In the genomic region with DNA sequence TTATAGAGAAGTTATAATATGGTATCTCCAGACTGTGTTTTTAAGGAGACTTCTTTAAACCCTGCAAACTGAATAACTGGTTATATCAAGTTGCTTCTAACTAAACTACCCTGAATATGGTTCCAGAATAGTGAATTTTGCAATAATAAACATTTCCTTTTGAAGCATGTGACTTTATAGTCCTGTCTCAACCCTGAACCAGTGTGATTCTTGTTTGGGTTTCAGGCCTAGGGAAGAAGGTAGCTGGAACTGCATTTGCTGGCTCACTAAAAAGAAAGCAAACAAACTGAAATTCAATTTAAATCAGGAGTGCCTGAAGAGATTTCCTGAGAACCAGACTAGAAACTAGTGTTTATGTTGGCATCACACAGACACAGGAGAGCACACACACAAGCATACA, we compare ENCODE assay signal across 19 cellular contexts. TPM values are rescaled to one million over a fixed set of nuclear protein-coding genes. Genes with fewer than 3 reads are reported as not detected.
DNase-seq lines count a peak whose midpoint lies in the region; ATAC-seq, FAIRE-seq and TF ChIP-seq lines count a peak whose summit lies in the region.
"Had no signal": no experiment of that assay in that cellular context is flagged by ENCODE, and none has a peak within 500 bp of the region (broad histone marks: within the 10 kb centered on the region; RNA-seq: fewer than 3 reads in every experiment).

No MANE protein-coding gene starts in this region.

- no peak overlapping the region for H2AFZ ChIP-seq in H1 (ENCODE audit: low read length)
- no peak overlapping the region for H2AFZ ChIP-seq in neuronal stem cell (ENCODE audit: low read length)
- H2AFZ ChIP-seq in trophoblast cell (ENCODE audit: insufficient read depth, low read length, poor library complexity), result no peak overlapping the region
- H2AFZ ChIP-seq: GM23248 had no signal

- no peak overlapping the region for H4K91ac ChIP-seq in H1 (replicated peaks; ENCODE audit: insufficient read length, low read length)
- no peak overlapping the region for H4K91ac ChIP-seq in neuronal stem cell (ENCODE audit: low read depth, low read length, poor library complexity)
- H4K91ac ChIP-seq in trophoblast cell (ENCODE audit: low read depth, low read length), result no peak overlapping the region

- H3K79me1 ChIP-seq in H1 (ENCODE audit: low read depth, low read length) (no peaks in the 10 kb centered on the region), neuronal stem cell (ENCODE audit: low read depth, low read length) (peaks cover 5% of the 10 kb centered on the region), trophoblast cell (ENCODE audit: low read length) (peaks cover 2% of the 10 kb centered on the region)

- H4K5ac ChIP-seq in H1 (ENCODE audit: insufficient read length, low read depth, low read length), result no peak overlapping the region

- POLR2A ChIA-PET in H1 (lab: Charles Lee; ENCODE audit: partially characterized antibody), result no interaction called here

- no peak overlapping the region for H3K14ac ChIP-seq in H1 (ENCODE audit: insufficient read length)
- no peak overlapping the region for H3K14ac ChIP-seq in neuronal stem cell (ENCODE audit: low read length)
- no peak overlapping the region for H3K14ac ChIP-seq in trophoblast cell (ENCODE audit: low read length)

- H3K18ac ChIP-seq in H1 (ENCODE audit: extremely low read depth, low read length) (no peak overlapping the region), neuronal stem cell (ENCODE audit: low read length) (no peak overlapping the region), trophoblast cell (ENCODE audit: low read length) (no peak overlapping the region)

- H2BK12ac ChIP-seq in H1 (ENCODE audit: low read depth, low read length) (peak overlapping the region; percentile 2; the same call in 1 of the 2 replicates), neuronal stem cell (ENCODE audit: low read length) (no peak overlapping the region), trophoblast cell (ENCODE audit: low read length) (no peak overlapping the region)

- CTCF ChIA-PET in H1 (lab: Charles Lee; ENCODE audit: partially characterized antibody), result interaction anchor here (0.8 to 1.8 kb wide), 3 partner anchors 51 to 105 kb away, joined by 3 to 7 read pairs (median 4); no protein-coding TSS in a partner anchor

- H3K23me2 ChIP-seq in H1 (ENCODE audit: low read depth, low read length), result peaks cover 7% of the 10 kb centered on the region

- no peak overlapping the region for H4K12ac ChIP-seq in trophoblast cell (ENCODE audit: low read depth, low read length)

- no peak overlapping the region for H2BK20ac ChIP-seq in H1 (ENCODE audit: low read length)

- no peak for ATAC-seq in GM18873 (IDR thresholded peaks at IDR 0.05; ENCODE audit: low FRiP score, unreplicated experiment)
- no peak for ATAC-seq in HG03139 (IDR thresholded peaks at IDR 0.05; ENCODE audit: unreplicated experiment)
- ATAC-seq: HepG2 had no signal

- H3K9ac ChIP-seq in H1 (replicated peaks in 1 of 4; ENCODE audit: extremely low read depth in 1 of 4, low read depth in 3 of 4, low read length in 3 of 4) (no peak overlapping the region), neuronal stem cell (ENCODE audit: low read depth, low read length, poor library complexity) (peak overlapping the region; percentile 74), trophoblast cell (ENCODE audit: low read length) (no peak overlapping the region)
- H3K9ac ChIP-seq: GM23248, KMS-11 had no signal

- no peak overlapping the region for H3K56ac ChIP-seq in H1 (replicated peaks; ENCODE audit: insufficient read length, low read depth, low read length)

- H3K79me2 ChIP-seq in H1 (ENCODE audit: control insufficient read depth in 1 of 2, insufficient read depth in 2 of 2, low read length in 2 of 2), result no peaks in the 10 kb centered on the region
- H3K79me2 ChIP-seq in trophoblast cell (ENCODE audit: control insufficient read depth, insufficient read depth, low read length, poor library complexity), result no peaks in the 10 kb centered on the region

- H3K27me3 ChIP-seq in ascending aorta (no peaks in the 10 kb centered on the region), H1 (replicated peaks in 1 of 4; ENCODE audit: control insufficient read depth in 3 of 4, extremely low read depth in 1 of 4, insufficient read depth in 3 of 4, low read length in 3 of 4) (peaks cover 0 to 12% (median 4%) of the 10 kb centered on the region in 4 experiments; a peak in 4 of 7 replicates), neuronal stem cell (ENCODE audit: control insufficient read depth in 3 of 3, insufficient read depth in 3 of 3, low read depth in 1 of 3, low read length in 3 of 3) (no peaks in the 10 kb centered on the region), vagina (no peaks in the 10 kb centered on the region), trophoblast cell (ENCODE audit: insufficient read depth, low read length) (peaks cover 2% of the 10 kb centered on the region)

- H3K4ac ChIP-seq in H1 (replicated peaks; ENCODE audit: insufficient read length, low read depth, low read length) (no peak overlapping the region), neuronal stem cell (ENCODE audit: low read length) (no peak overlapping the region), trophoblast cell (ENCODE audit: low read depth, low read length) (no peak overlapping the region)

- DNase-seq in ascending aorta (ENCODE audit: low spot score in 2 of 2) (no peak), H1 (ENCODE audit: low read depth in 1 of 2, low spot score in 2 of 2) (no peak), neuronal stem cell (ENCODE audit: low spot score) (no peak), vagina (ENCODE audit: extremely low spot score in 2 of 2) (no peak), trophoblast cell (no peak)
- DNase-seq: DND-41, GM23248, NCI-H1092 treated with DMSO at 0.1 percent for 48 hours, NCI-H1694, NCI-H2107, NCI-H2227 treated with DMSO at 0.1 percent for 48 hours, NCI-H524 treated with DMSO at 0.1 percent for 48 hours, SHP77 treated with DMSO at 0.1 percent for 48 hours had no signal

- H3K36me3 ChIP-seq in ascending aorta (no peaks in the 10 kb centered on the region), H1 (ENCODE audit: control insufficient read depth in 2 of 4, insufficient read depth in 4 of 4, low read length in 3 of 4) (no peaks in the 10 kb centered on the region), neuronal stem cell (replicated peaks in 1 of 2; ENCODE audit: control insufficient read depth in 2 of 2, insufficient read depth in 2 of 2, low read length in 2 of 2) (peaks cover 13 to 49% of the 10 kb centered on the region in 2 donors), vagina (no peaks in the 10 kb centered on the region), trophoblast cell (ENCODE audit: control insufficient read depth in 1 of 2, insufficient read depth in 2 of 2, low read length in 2 of 2) (no peaks in the 10 kb centered on the region)

- peak overlapping the region; percentile 28 for H3K23ac ChIP-seq in H1 (ENCODE audit: insufficient read length)
- H3K23ac ChIP-seq in neuronal stem cell (ENCODE audit: low read depth, low read length, poor library complexity), result no peak overlapping the region
- H3K23ac ChIP-seq in trophoblast cell (ENCODE audit: low read length), result no peak overlapping the region

- no peak overlapping the region for H3K4me2 ChIP-seq in H1 (ENCODE audit: insufficient read depth in 1 of 2, low read depth in 2 of 2, low read length in 2 of 2)
- H3K4me2 ChIP-seq in neuronal stem cell (ENCODE audit: insufficient read depth, low read length, poor library complexity, severe bottlenecking), result no peak overlapping the region
- H3K4me2 ChIP-seq in trophoblast cell (ENCODE audit: low read length), result no peak overlapping the region
- H3K4me2 ChIP-seq: KMS-11 had no signal

- H3K27ac ChIP-seq in ascending aorta (peak overlapping the region; percentile 89 to 95), H1 (ENCODE audit: low read depth, low read length) (no peak overlapping the region), neuronal stem cell (replicated peaks; ENCODE audit: low read length) (no peak overlapping the region), vagina (peak overlapping the region; percentile 89), trophoblast cell (ENCODE audit: low read depth, low read length) (no peak overlapping the region)
- H3K27ac ChIP-seq: C4-2B, GM23248, KMS-11 had no signal

- no peak overlapping the region for H2BK15ac ChIP-seq in H1 (ENCODE audit: low read length)
- no peak overlapping the region for H2BK15ac ChIP-seq in neuronal stem cell (ENCODE audit: low read length)

- H4K8ac ChIP-seq in H1 (ENCODE audit: extremely low read depth, insufficient read depth, low read length), result no peak overlapping the region
- H4K8ac ChIP-seq in neuronal stem cell (ENCODE audit: low read depth, low read length), result no peak overlapping the region
- H4K8ac ChIP-seq in trophoblast cell (ENCODE audit: low read depth, low read length), result no peak overlapping the region

- H2BK120ac ChIP-seq in H1 (replicated peaks; ENCODE audit: low read depth, low read length) (no peak overlapping the region), neuronal stem cell (ENCODE audit: low read depth, low read length) (no peak overlapping the region), trophoblast cell (ENCODE audit: insufficient read depth, low read length, poor library complexity) (no peak overlapping the region)

- no peak for FAIRE-seq in H1 (lab: Jason Lieb, UNC)
- FAIRE-seq: G401.6, HepG2 had no signal

- no peak for TF ChIP-seq POLR2A in H1 (IDR thresholded peaks at IDR 0.05; ENCODE audit: control extremely low read depth in 1 of 2, low read depth in 2 of 2, low read length in 2 of 2)
- TF ChIP-seq POLR2A in vagina (IDR thresholded peaks at IDR 0.05), result no peak

- H2BK5ac ChIP-seq in H1 (ENCODE audit: low read depth, low read length) (no peak overlapping the region; the same call in 1 of the 2 replicates), neuronal stem cell (ENCODE audit: low read length) (no peak overlapping the region), trophoblast cell (ENCODE audit: low read depth, low read length, poor library complexity) (no peak overlapping the region)

- TF ChIP-seq CTCF in ascending aorta (IDR thresholded peaks at IDR 0.05) (no peak), H1 (IDR thresholded peaks at IDR 0.05; ENCODE audit: control extremely low read depth in 1 of 3, insufficient read depth in 1 of 3, low read depth in 1 of 3, low read length in 3 of 3) (no peak), vagina (IDR thresholded peaks at IDR 0.05) (no peak)

- H3K4me1 ChIP-seq in ascending aorta, result peaks cover 6 to 40% of the 10 kb centered on the region in 2 donors
- H3K4me1 ChIP-seq in H1 (replicated peaks in 1 of 4; ENCODE audit: control insufficient read depth in 3 of 4, insufficient read depth in 4 of 4, low read length in 3 of 4), result no peaks in the 10 kb centered on the region; a peak in 1 of 7 replicates
- H3K4me1 ChIP-seq in neuronal stem cell (ENCODE audit: control insufficient read depth in 2 of 2, insufficient read depth in 1 of 2, low read depth in 1 of 2, low read length in 2 of 2), result peaks cover 2 to 4% of the 10 kb centered on the region in 2 donors
- H3K4me1 ChIP-seq in vagina, result peaks cover 55% of the 10 kb centered on the region
- H3K4me1 ChIP-seq in trophoblast cell (ENCODE audit: control insufficient read depth in 1 of 2, insufficient read depth in 2 of 2, low read length in 2 of 2), result peaks cover 0 to 4% of the 10 kb centered on the region in 2 experiments

- no peak overlapping the region for H3K4me3 ChIP-seq in ascending aorta
- no peak overlapping the region for H3K4me3 ChIP-seq in H1 (ENCODE audit: extremely low read depth in 1 of 4, insufficient read depth in 2 of 4, low read depth in 3 of 4, low read length in 4 of 4)
- H3K4me3 ChIP-seq in neuronal stem cell (ENCODE audit: low read length in 2 of 2), result peak overlapping the region in 1 of 2 donors; percentile 52
- no peak overlapping the region for H3K4me3 ChIP-seq in vagina
- no peak overlapping the region for H3K4me3 ChIP-seq in trophoblast cell (ENCODE audit: low read depth, low read length)
- H3K4me3 ChIP-seq: GM23248 had no signal

- peaks cover 2 to 4% of the 10 kb centered on the region in 2 experiments for H4K20me1 ChIP-seq in H1 (replicated peaks in 1 of 2; ENCODE audit: control insufficient read depth in 1 of 2, insufficient read depth in 2 of 2, low read length in 2 of 2)

- H2AK5ac ChIP-seq in H1 (ENCODE audit: low read depth, low read length) (peak overlapping the region; percentile 56; the same call in 1 of the 2 replicates), neuronal stem cell (ENCODE audit: low read depth, low read length) (no peak overlapping the region), trophoblast cell (ENCODE audit: low read length) (no peak overlapping the region)

- H3K9me3 ChIP-seq in ascending aorta, result no peaks in the 10 kb centered on the region
- no peaks in the 10 kb centered on the region for H3K9me3 ChIP-seq in H1 (ENCODE audit: insufficient read depth in 2 of 2, low read depth in 1 of 2, low read length in 1 of 2)
- peaks cover 0 to 3% of the 10 kb centered on the region in 2 donors for H3K9me3 ChIP-seq in neuronal stem cell (replicated peaks in 1 of 2; ENCODE audit: control insufficient read depth in 2 of 2, insufficient read depth in 1 of 2, low read depth in 1 of 2, low read length in 2 of 2)
- no peaks in the 10 kb centered on the region for H3K9me3 ChIP-seq in vagina
- peaks cover 2% of the 10 kb centered on the region for H3K9me3 ChIP-seq in trophoblast cell (ENCODE audit: insufficient read depth, low read depth, low read length)

- intact Hi-C loops in ascending aorta (cut with DNase I) (no loop called here), vagina (cut with DNase I) (no loop called here)

- TF ChIP-seq EP300 in H1 (IDR thresholded peaks at IDR 0.05; ENCODE audit: borderline replicate concordance in 1 of 2, low read depth in 2 of 2, low read length in 2 of 2), result no peak

- no peak for TF ChIP-seq RAD21 in H1 (IDR thresholded peaks at IDR 0.05 in 1 of 2, conservative IDR thresholded peaks at IDR 0.05 in 1 of 2; ENCODE audit: low read depth in 2 of 2, low read length in 2 of 2)

RNA-seq across cellular contexts. Expression of gene ARHGEF7, which starts 4.9 kb away (rescaled TPM):
- total RNA-seq in ascending aorta (32.2 TPM), vagina (57.5 TPM)
- 51.7 and 56.5 TPM in 2 replicates for total RNA-seq in H1 (2021; fragmentation: NEBNext Ultra II Directional; extraction: Animal tissue kit (Norgen Biotek cat#: 25700))
- 26.2 and 27.4 TPM in 2 replicates for polyA plus RNA-seq in H1 (2011; rRNA removed)
- polyA plus RNA-seq in H1 (2011; cell fraction: cytosol; rRNA removed), result 22.9 TPM
- polyA plus RNA-seq in H1 (2011; cell fraction: nucleus; rRNA removed), result 72.3 TPM
- 31.1 to 36.7 TPM (median 35.3 TPM) in 4 replicates for polyA plus RNA-seq in H1 (2012, experiment 1 of 2)
- polyA plus RNA-seq in H1 (2012, experiment 2 of 2), result 8.2 TPM
- polyA plus RNA-seq in H1 (2013, experiment 1 of 2), result 27.7 TPM
- polyA plus RNA-seq in H1 (2013, experiment 2 of 2), result 26.2 TPM
- polyA minus RNA-seq in H1 (2011; rRNA and poly(A)+ RNA removed), result 38.5 and 39.6 TPM in 2 replicates
- 28.9 TPM for polyA minus RNA-seq in H1 (2011; cell fraction: cytosol; rRNA and poly(A)+ RNA removed)
- polyA minus RNA-seq in H1 (2011; cell fraction: nucleus; rRNA and poly(A)+ RNA removed), result 89.1 TPM
- polyA plus RNA-seq in neuronal stem cell (2013, experiment 1 of 2), result 43.9 TPM
- 44.8 TPM for polyA plus RNA-seq in neuronal stem cell (2013, experiment 2 of 2)
- 34.5 and 34.7 TPM in 2 replicates for polyA plus RNA-seq in trophoblast cell (2013)

Comparison
In these comparisons a context has a peak if more than half of its experiments do, and no peak if none do; other contexts are left out.
1. H3K27ac ChIP-seq: peak in ascending aorta (2 of 2) and vagina (single experiment); none in H1 (single experiment), neuronal stem cell (single experiment) and trophoblast cell (single experiment).